In genomic region chr10:132740542-132741066, GRCh38 we compare ENCODE assay signal across 1 cellular context.
TF ChIP-seq lines count a peak whose summit lies in the region.

No MANE protein-coding gene starts in this region.

TF ChIP-seq in HepG2, 621 proteins besides CTCF, POLR2A, EP300 and RAD21:
- TF ChIP-seq ZNF572 (CRISPR knock-in tag; IDR thresholded peaks at IDR 0.05): no peak
- TF ChIP-seq SIX4 (CRISPR knock-in tag; IDR thresholded peaks at IDR 0.05): no peak
- peak; percentile 51; the same call in 1 of the 2 replicates for TF ChIP-seq HNF1A (IDR thresholded peaks at IDR 0.05; ENCODE audit: low read depth)
- no peak for TF ChIP-seq HNF1A (CRISPR knock-in tag; IDR thresholded peaks at IDR 0.05; ENCODE audit: borderline replicate concordance)
- TF ChIP-seq CREB1 (IDR thresholded peaks at IDR 0.05): peak; percentile 85
- TF ChIP-seq CREB1 (CRISPR knock-in tag; IDR thresholded peaks at IDR 0.05): no peak
- TF ChIP-seq ZNF770 (CRISPR knock-in tag; IDR thresholded peaks at IDR 0.05): peak; percentile 79; the same call in 1 of the 2 replicates
